In the genomic region with DNA sequence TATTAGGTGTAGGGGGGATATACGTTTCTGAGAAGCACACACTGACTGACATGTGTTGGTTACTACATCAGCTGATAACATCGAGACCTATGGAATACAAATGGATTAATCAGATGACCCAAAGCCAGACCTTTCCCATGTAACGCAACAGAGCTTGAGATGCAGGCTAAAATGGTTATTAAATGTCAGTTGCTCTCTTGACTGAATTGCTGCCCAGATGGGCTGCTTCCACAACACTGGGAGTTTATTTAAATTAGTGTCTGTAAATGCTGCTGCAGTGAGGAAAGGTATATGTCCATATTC, we compare ENCODE assay signal across 18 cellular contexts.
A peak's percentile ranks its signal among the peaks of the same experiment; 100 is the strongest.
DNase-seq lines count a peak whose midpoint lies in the region; ATAC-seq, FAIRE-seq and TF ChIP-seq lines count a peak whose summit lies in the region.
"Had no signal": no experiment of that assay in that cellular context is flagged by ENCODE, and none has a peak within 500 bp of the region (broad histone marks: within the 10 kb centered on the region; RNA-seq: fewer than 3 reads in every experiment).

No MANE protein-coding gene starts in this region.

- H3K27me3 Mint-ChIP-seq in GM23338 (ENCODE audit: insufficient read depth, low read depth, poor library complexity) (peaks cover 38% of the 10 kb centered on the region), nephron progenitor cell (ENCODE audit: low read depth, poor library complexity) (peaks cover 83% of the 10 kb centered on the region)

- no peaks in the 10 kb centered on the region for H3K79me1 ChIP-seq in H1 (ENCODE audit: low read depth, low read length)

- H2BK15ac ChIP-seq in H1 (ENCODE audit: low read length): no peak overlapping the region

- H3K36me3 ChIP-seq in GM23338 (ENCODE audit: insufficient read depth): no peaks in the 10 kb centered on the region
- no peaks in the 10 kb centered on the region for H3K36me3 ChIP-seq in H1 (ENCODE audit: control insufficient read depth in 2 of 4, insufficient read depth in 4 of 4, low read length in 3 of 4)

- no peak overlapping the region for H3K18ac ChIP-seq in H1 (ENCODE audit: extremely low read depth, low read length)

- H3K79me2 ChIP-seq in GM23338 (replicated peaks; ENCODE audit: insufficient read depth) (no peaks in the 10 kb centered on the region), H1 (ENCODE audit: control insufficient read depth in 1 of 2, insufficient read depth in 2 of 2, low read length in 2 of 2) (no peaks in the 10 kb centered on the region)

- peaks cover 57% of the 10 kb centered on the region for H3K27me3 ChIP-seq in GM23338 (ENCODE audit: insufficient read depth)
- H3K27me3 ChIP-seq in H1 (replicated peaks in 1 of 4; ENCODE audit: control insufficient read depth in 3 of 4, extremely low read depth in 1 of 4, insufficient read depth in 3 of 4, low read length in 3 of 4): peaks cover 5 to 43% (median 34%) of the 10 kb centered on the region in 4 experiments

- no peak overlapping the region for H2BK12ac ChIP-seq in H1 (ENCODE audit: low read depth, low read length)

- TF ChIP-seq POLR2A in H1 (IDR thresholded peaks at IDR 0.05; ENCODE audit: control extremely low read depth in 1 of 2, low read depth in 2 of 2, low read length in 2 of 2): no peak

- H3K9ac ChIP-seq in H1 (replicated peaks in 1 of 4; ENCODE audit: extremely low read depth in 1 of 4, low read depth in 3 of 4, low read length in 3 of 4): no peak overlapping the region
- H3K9ac ChIP-seq: GM23248 had no signal

- H3K9me2 ChIP-seq in GM23338 (ENCODE audit: insufficient read depth): no peaks in the 10 kb centered on the region

- H2AFZ ChIP-seq in GM23338 (peak overlapping the region; percentile 85; the same call in 1 of the 2 replicates), H1 (ENCODE audit: low read length) (no peak overlapping the region)
- H2AFZ ChIP-seq: GM23248 had no signal

- H3K14ac ChIP-seq in H1 (ENCODE audit: insufficient read length): no peak overlapping the region

- H2BK120ac ChIP-seq in H1 (replicated peaks; ENCODE audit: low read depth, low read length): no peak overlapping the region

- TF ChIP-seq RAD21 in H1 (IDR thresholded peaks at IDR 0.05 in 1 of 2, conservative IDR thresholded peaks at IDR 0.05 in 1 of 2; ENCODE audit: low read depth in 2 of 2, low read length in 2 of 2): no peak

- ATAC-seq in GM23338: no peak
- no peak for ATAC-seq in HG02610 (IDR thresholded peaks at IDR 0.05; ENCODE audit: unreplicated experiment)
- no peak for ATAC-seq in activated CD4-positive, CD25-positive, alpha-beta regulatory T cell treated with anti-CD3 and anti-CD28 coated beads, Interleukin-2, amount 50 U/mL, for 24 hours

- no peak for TF ChIP-seq EP300 in H1 (IDR thresholded peaks at IDR 0.05; ENCODE audit: borderline replicate concordance in 1 of 2, low read depth in 2 of 2, low read length in 2 of 2)

- no peak overlapping the region for H3K27ac ChIP-seq in GM23338 (ENCODE audit: low read depth)
- H3K27ac ChIP-seq in H1 (ENCODE audit: low read depth, low read length): no peak overlapping the region
- H3K27ac ChIP-seq: GM23248 had no signal

- peaks cover 9% of the 10 kb centered on the region for H3K23me2 ChIP-seq in H1 (ENCODE audit: low read depth, low read length)

- peak overlapping the region; percentile 92 for H3K4me2 ChIP-seq in GM23338
- H3K4me2 ChIP-seq in H1 (ENCODE audit: insufficient read depth in 1 of 2, low read depth in 2 of 2, low read length in 2 of 2): peak overlapping the region; percentile 83 to 92

- H2BK20ac ChIP-seq in H1 (ENCODE audit: low read length): no peak overlapping the region

- H3K4me3 Mint-ChIP-seq in GM23338 (peak overlapping the region; percentile 89), nephron progenitor cell (peak overlapping the region; percentile 78)

- 61% methylated on average over 3 of the region's 3 CpGs; no CpG with 5 or more reads in 1 of the 2 experiments for WGBS in H1 (ENCODE audit: extremely low coverage in 1 of 2, insufficient coverage in 1 of 2, insufficient read length in 1 of 2, insufficient replicate concordance in 2 of 2, low coverage in 1 of 2, low lambda C conversion rate in 2 of 2, missing lambda C conversion rate in 1 of 2), 2 experiments

- H3K4me3 ChIP-seq in GM23338 (peak overlapping the region; percentile 79), H1 (ENCODE audit: extremely low read depth in 1 of 4, insufficient read depth in 2 of 4, low read depth in 3 of 4, low read length in 4 of 4) (peak overlapping the region in 2 of 4 experiments; percentile 55 to 74; a peak in 2 of 8 replicates)
- H3K4me3 ChIP-seq: GM23248 had no signal

- POLR2A ChIA-PET in H1 (lab: Charles Lee; ENCODE audit: partially characterized antibody): interaction anchor here (1.2 to 2.9 kb wide), 2 partner anchors 9 to 22 kb away, joined by 3 to 13 read pairs; no protein-coding TSS in a partner anchor

- no peak for DNase-seq in GM23338 (ENCODE audit: low spot score)
- DNase-seq in SK-N-DZ (ENCODE audit: low spot score): peak; percentile 20
- no peak for DNase-seq in H1 (ENCODE audit: low read depth in 1 of 2, low spot score in 2 of 2)
- DNase-seq in nephron progenitor cell: no peak
- DNase-seq in DMS114 treated with DMSO at 0.1 percent for 48 hours (lab: John Stamatoyannopoulos, UW; ENCODE audit: unreplicated experiment): no peak
- DNase-seq in OCI-M1 (lab: John Stamatoyannopoulos, UW): no peak
- DNase-seq: DND-41; IMR-90; Kasumi-1; NCI-H345; NK-92 treated with Interleukin-12 subunit alpha and Interleukin-12 subunit beta, amount 100 ng/mL, for 24 hours; RPMI8226; SIG-M5 had no signal

- H4K5ac ChIP-seq in H1 (ENCODE audit: insufficient read length, low read depth, low read length): no peak overlapping the region

- no peak overlapping the region for H4K91ac ChIP-seq in H1 (replicated peaks; ENCODE audit: insufficient read length, low read length)

- H3K36me3 Mint-ChIP-seq in GM23338 (ENCODE audit: low read depth): no peaks in the 10 kb centered on the region
- no peaks in the 10 kb centered on the region for H3K36me3 Mint-ChIP-seq in nephron progenitor cell (ENCODE audit: low read depth)

- no peak overlapping the region for H3K23ac ChIP-seq in H1 (ENCODE audit: insufficient read length)

- H2AK5ac ChIP-seq in H1 (ENCODE audit: low read depth, low read length): no peak overlapping the region

- no peaks in the 10 kb centered on the region for H3K9me3 ChIP-seq in H1 (ENCODE audit: insufficient read depth in 2 of 2, low read depth in 1 of 2, low read length in 1 of 2)

- H3K4me1 ChIP-seq in GM23338 (ENCODE audit: insufficient read depth) (peaks cover 21% of the 10 kb centered on the region), H1 (replicated peaks in 1 of 4; ENCODE audit: control insufficient read depth in 3 of 4, insufficient read depth in 4 of 4, low read length in 3 of 4) (peaks cover 2 to 17% (median 11%) of the 10 kb centered on the region in 4 experiments; a peak in 6 of 7 replicates)

- H4K8ac ChIP-seq in H1 (ENCODE audit: extremely low read depth, insufficient read depth, low read length): no peak overlapping the region

- H3K56ac ChIP-seq in H1 (replicated peaks; ENCODE audit: insufficient read length, low read depth, low read length): no peak overlapping the region

- H2BK5ac ChIP-seq in H1 (ENCODE audit: low read depth, low read length): no peak overlapping the region

- H3F3A ChIP-seq in GM23338 (replicated peaks; ENCODE audit: low read depth): 0 out of 2 replicates have a peak, but pooled peaks cover 9% of the 10 kb centered on the region

- H3K4ac ChIP-seq in H1 (replicated peaks; ENCODE audit: insufficient read length, low read depth, low read length): no peak overlapping the region

- TF ChIP-seq CTCF in GM23338 (conservative IDR thresholded peaks at IDR 0.05; ENCODE audit: low read depth in 2 of 2): no peak
- no peak for TF ChIP-seq CTCF in H1 (IDR thresholded peaks at IDR 0.05; ENCODE audit: control extremely low read depth in 1 of 3, insufficient read depth in 1 of 3, low read depth in 1 of 3, low read length in 3 of 3)
- TF ChIP-seq CTCF in nephron progenitor cell (IDR thresholded peaks at IDR 0.05): no peak

- H3K4me1 Mint-ChIP-seq in GM23338: peaks cover 30% of the 10 kb centered on the region
- peaks cover 31% of the 10 kb centered on the region for H3K4me1 Mint-ChIP-seq in nephron progenitor cell

- H3K9me3 Mint-ChIP-seq in GM23338: no peaks in the 10 kb centered on the region; the same call in 2 of the 3 replicates
- H3K9me3 Mint-ChIP-seq in nephron progenitor cell: peaks cover 2% of the 10 kb centered on the region

- no peak for FAIRE-seq in H1 (lab: Jason Lieb, UNC)
- FAIRE-seq: G401.6, GM18507 had no signal

- H4K20me1 ChIP-seq in GM23338 (replicated peaks; ENCODE audit: insufficient read depth) (peaks cover 29% of the 10 kb centered on the region; the same call in 1 of the 2 replicates), H1 (replicated peaks in 1 of 2; ENCODE audit: control insufficient read depth in 1 of 2, insufficient read depth in 2 of 2, low read length in 2 of 2) (peaks cover 5 to 18% of the 10 kb centered on the region in 2 experiments)

- H3K27ac Mint-ChIP-seq in GM23338: no peak overlapping the region
- no peak overlapping the region for H3K27ac Mint-ChIP-seq in nephron progenitor cell

- CTCF ChIA-PET in H1 (lab: Charles Lee; ENCODE audit: partially characterized antibody): interaction anchor here (1.0 to 1.3 kb wide), 3 partner anchors 13 to 104 kb away, joined by 3 read pairs; no protein-coding TSS in a partner anchor

TF ChIP-seq in GM23338, 12 proteins besides CTCF, POLR2A, EP300 and RAD21:
- TF ChIP-seq POLR2AphosphoS5 (IDR thresholded peaks at IDR 0.05; ENCODE audit: low read depth) (no peak), ZNF331 (CRISPR knock-in tag; IDR thresholded peaks at IDR 0.05; ENCODE audit: low read depth) (no peak)

TF ChIP-seq in H1, 55 proteins besides CTCF, POLR2A, EP300 and RAD21:
- TF ChIP-seq SAP30 (IDR thresholded peaks at IDR 0.05; ENCODE audit: insufficient read depth, insufficient replicate concordance, low read length): no peak
- no peak for TF ChIP-seq KDM5A (IDR thresholded peaks at IDR 0.05; ENCODE audit: low read length)
